ENCODE assay signal across 30 cellular contexts in the genomic region with DNA sequence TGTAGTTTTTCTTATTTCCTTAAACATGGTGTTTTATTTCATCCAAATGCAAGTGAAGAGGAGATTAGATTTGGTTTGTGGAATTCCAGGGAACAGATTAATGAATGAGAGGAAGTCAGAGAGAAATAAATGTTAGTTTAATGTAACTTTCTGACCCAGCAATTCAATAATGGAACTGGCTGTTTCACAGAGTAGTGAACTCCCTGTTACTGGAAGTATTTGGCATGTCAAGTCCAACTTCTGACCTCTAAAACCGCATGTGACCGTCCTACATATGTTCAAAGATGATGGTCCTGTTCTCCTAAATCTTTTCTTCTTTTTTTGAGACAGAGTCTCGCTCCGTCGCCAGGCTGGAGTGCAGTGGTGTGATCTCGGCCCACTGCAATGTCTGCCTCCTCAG. TPM values are rescaled to one million over a fixed set of nuclear protein-coding genes. Genes with fewer than 3 reads are reported as not detected.
"Had no signal": no experiment of that assay in that cellular context is flagged by ENCODE, and none has a peak within 500 bp of the region (broad histone marks: within the 10 kb centered on the region; RNA-seq: fewer than 3 reads in every experiment).

No MANE protein-coding gene starts in this region.

- H3K27me3 ChIP-seq: ovary, right atrium auricular region, suprapubic skin, tibial artery, upper lobe of right lung had no signal

- H3K27me3 Mint-ChIP-seq: naive thymus-derived CD8-positive, alpha-beta T cell; progenitor cell of endocrine pancreas; stimulated activated naive CD8-positive, alpha-beta T cell treated with anti-CD3 and anti-CD28 coated beads, Interleukin-15, Interleukin-2, amounts not matched to agents 100 ng/mL and 50 ng/mL, for 24 hours had no signal

- H3K27ac ChIP-seq: lower lobe of right lung, ovary, right atrium auricular region, skin epidermis, suprapubic skin, thoracic aorta, tibial artery, upper lobe of right lung had no signal

- H3K4me1 ChIP-seq: suprapubic skin, tibial artery had no signal

- DNase-seq: hippocampal formation; immature natural killer cell; kidney; left colon; left ventricle myocardium superior; lower lobe of right lung; mammary epithelial cell; mesenchymal stem cell; naive thymus-derived CD8-positive, alpha-beta T cell; occipital lobe; ovary; stimulated activated CD4-positive, alpha-beta T cell treated with anti-CD3 and anti-CD28 coated beads, Interleukin-12 subunit alpha, Interleukin-12 subunit beta, amount 100 ng/mL, for 4 hours; stimulated activated CD4-positive, alpha-beta T cell treated with anti-CD3 and anti-CD28 coated beads, Interleukin-15, amount 100 ng/mL, for 24 hours; stimulated activated CD4-positive, alpha-beta T cell treated with anti-CD3 and anti-CD28 coated beads, Interleukin-2, amount 100 ng/mL, for 24 hours; stimulated activated CD4-positive, alpha-beta T cell treated with anti-CD3 and anti-CD28 coated beads, Interleukin-4, amount 100 ng/mL, for 1 hour; stimulated activated naive CD4-positive, alpha-beta T cell; tibial artery; trophoblast cell; upper lobe of right lung had no signal

- ATAC-seq: left colon; left ventricle myocardium superior; lower lobe of right lung; naive thymus-derived CD8-positive, alpha-beta T cell; sciatic nerve; upper lobe of right lung had no signal

- H3K4me1 Mint-ChIP-seq: immature natural killer cell; naive thymus-derived CD8-positive, alpha-beta T cell; nephron had no signal

- H3K9me3 ChIP-seq: lower lobe of right lung, ovary, right atrium auricular region, suprapubic skin, thoracic aorta, tibial artery, upper lobe of right lung had no signal

- H3K36me3 ChIP-seq: lower lobe of right lung, ovary, right atrium auricular region, suprapubic skin, thoracic aorta, upper lobe of right lung had no signal

- H3K27ac Mint-ChIP-seq: immature natural killer cell; nephron; progenitor cell of endocrine pancreas; stimulated activated naive CD8-positive, alpha-beta T cell treated with anti-CD3 and anti-CD28 coated beads, Interleukin-15, Interleukin-2, amounts not matched to agents 100 ng/mL and 50 ng/mL, for 24 hours had no signal

- H3K4me3 ChIP-seq: lower lobe of right lung, ovary, right atrium auricular region, skin epidermis, suprapubic skin, thoracic aorta, tibial artery, upper lobe of right lung had no signal

- FAIRE-seq: islet of Langerhans, kidney, urothelium cell line had no signal

- H3K4me3 Mint-ChIP-seq: immature natural killer cell; naive thymus-derived CD8-positive, alpha-beta T cell; nephron; neural crest cell; stimulated activated naive CD8-positive, alpha-beta T cell treated with anti-CD3 and anti-CD28 coated beads, Interleukin-15, Interleukin-2, amounts not matched to agents 100 ng/mL and 50 ng/mL, for 24 hours had no signal

RNA-seq across cellular contexts. Expression of a gene that starts 18.7 kb away (rescaled TPM):
- total RNA-seq: neural crest cell had no signal

RNA-seq across cellular contexts. Expression of a gene that starts 35.9 kb away (rescaled TPM):
- total RNA-seq: naive thymus-derived CD8-positive, alpha-beta T cell had no signal
